ENCODE assay signal across 16 cellular contexts in genomic region chr3:41673643-41674042, GRCh38.
"Had no signal": no experiment of that assay in that cellular context is flagged by ENCODE, and none has a peak within 500 bp of the region (broad histone marks: within the 10 kb centered on the region; RNA-seq: fewer than 3 reads in every experiment).

No MANE protein-coding gene starts in this region.

- H3K27ac ChIP-seq: gastrocnemius medialis, psoas muscle, right lobe of liver, spleen had no signal

- H3K27me3 Mint-ChIP-seq: dendritic cell treated with granulocyte-macrophage colony-stimulating factor and Interleukin-4, amounts not matched to agents 40 ng/mL and 50 ng/mL, for 4 days; type B pancreatic cell had no signal

- H3K27ac Mint-ChIP-seq: activated naive CD4-positive, alpha-beta T cell treated with anti-CD3 and anti-CD28 coated beads for 36 hours; brain; dendritic cell treated with granulocyte-macrophage colony-stimulating factor and Interleukin-4, amounts not matched to agents 40 ng/mL and 50 ng/mL, for 4 days; endodermal cell; nephron progenitor cell; T-helper 1 cell treated with Interleukin-12 subunit alpha and Interleukin-12 subunit beta and Interleukin-4 antibody, amounts not matched to agents 30 μg/mL and 1 μg/mL, for 36 hours; type B pancreatic cell; WTC11 had no signal

- ATAC-seq: gastrocnemius medialis, psoas muscle, right lobe of liver, WTC11 had no signal

- H3K9me3 Mint-ChIP-seq: T-helper 1 cell treated with Interleukin-12 subunit alpha and Interleukin-12 subunit beta and Interleukin-4 antibody, amounts not matched to agents 30 μg/mL and 1 μg/mL, for 36 hours had no signal

- H3K4me3 ChIP-seq: gastrocnemius medialis, psoas muscle, right lobe of liver, spleen had no signal

- FAIRE-seq: kidney had no signal

- DNase-seq: activated CD4-positive, alpha-beta T cell treated with anti-CD3 and anti-CD28 coated beads for 48 hours; activated naive CD4-positive, alpha-beta T cell treated with anti-CD3 and anti-CD28 coated beads for 36 hours; endodermal cell; gastrocnemius medialis; kidney; nephron progenitor cell; psoas muscle; right lobe of liver; spleen; stimulated activated CD4-positive, alpha-beta T cell treated with anti-CD3 and anti-CD28 coated beads, Interleukin-2, amount 100 ng/mL, for 24 hours; stimulated activated naive CD4-positive, alpha-beta T cell treated with Interleukin-2 at 50 U/mL for 16 hours had no signal

- H3K27me3 ChIP-seq: gastrocnemius medialis, right lobe of liver, spleen had no signal

- H3K36me3 Mint-ChIP-seq: brain, type B pancreatic cell had no signal

- H3K4me1 ChIP-seq: gastrocnemius medialis, psoas muscle, right lobe of liver, spleen had no signal

- H3K4me3 Mint-ChIP-seq: activated naive CD4-positive, alpha-beta T cell treated with anti-CD3 and anti-CD28 coated beads for 36 hours; brain; dendritic cell treated with granulocyte-macrophage colony-stimulating factor and Interleukin-4, amounts not matched to agents 40 ng/mL and 50 ng/mL, for 4 days; endodermal cell; nephron progenitor cell; T-helper 1 cell treated with Interleukin-12 subunit alpha and Interleukin-12 subunit beta and Interleukin-4 antibody, amounts not matched to agents 30 μg/mL and 1 μg/mL, for 36 hours; type B pancreatic cell; WTC11 had no signal

- H3K36me3 ChIP-seq: gastrocnemius medialis, right lobe of liver, spleen had no signal

- H3K4me1 Mint-ChIP-seq: brain, endodermal cell, nephron progenitor cell, WTC11 had no signal
